In the genomic region with DNA sequence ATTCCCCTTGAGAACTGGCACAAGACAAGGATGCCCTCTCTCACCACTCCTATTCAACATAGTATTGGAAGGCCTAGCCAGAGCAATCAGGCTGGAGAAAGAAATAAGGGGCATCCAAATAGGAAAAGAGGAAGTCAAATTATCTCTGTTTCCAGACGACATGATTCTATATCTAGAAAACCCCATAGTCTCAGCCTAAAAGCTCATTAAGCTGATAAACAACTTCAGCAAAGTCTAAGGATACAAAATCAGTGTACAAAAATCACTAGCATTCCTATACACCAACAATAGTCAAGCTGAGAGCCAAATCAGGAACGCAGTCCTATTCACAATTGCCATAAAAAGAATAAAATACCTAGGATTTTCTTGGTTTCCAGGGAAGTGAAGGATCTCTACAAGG, we compare ENCODE assay signal across 1 cellular context.
TF ChIP-seq lines count a peak whose summit lies in the region.

No MANE protein-coding gene starts in this region.

TF ChIP-seq in K562, 482 proteins besides CTCF, POLR2A, EP300 and RAD21 (continued from another document):
- TF ChIP-seq SMAD4 (CRISPR knock-in tag; conservative IDR thresholded peaks at IDR 0.05) (peak; percentile 64), TAL1 (IDR thresholded peaks at IDR 0.05) (peak; percentile 80), HDAC2 (IDR thresholded peaks at IDR 0.05) (peak; percentile 99), CBFA2T2 (conservative IDR thresholded peaks at IDR 0.05) (peak; percentile 68), DPF2 (IDR thresholded peaks at IDR 0.05) (peak; percentile 63), PML (IDR thresholded peaks at IDR 0.05; ENCODE audit: low read length) (peak; percentile 45; the same call in 1 of the 2 replicates), CCNT2 (IDR thresholded peaks at IDR 0.05; ENCODE audit: borderline replicate concordance, extremely low read depth, insufficient read length, low read depth, low read length) (peak; percentile 26), MEF2D (tag; conservative IDR thresholded peaks at IDR 0.05; ENCODE audit: low read depth) (0 out of 2 replicates have a peak, but pooled peaks have one; percentile 42), SMARCC2 (IDR thresholded peaks at IDR 0.05; ENCODE audit: low read depth) (peak; percentile 72; the same call in 1 of the 2 replicates)
- TF ChIP-seq, protein P1, sequence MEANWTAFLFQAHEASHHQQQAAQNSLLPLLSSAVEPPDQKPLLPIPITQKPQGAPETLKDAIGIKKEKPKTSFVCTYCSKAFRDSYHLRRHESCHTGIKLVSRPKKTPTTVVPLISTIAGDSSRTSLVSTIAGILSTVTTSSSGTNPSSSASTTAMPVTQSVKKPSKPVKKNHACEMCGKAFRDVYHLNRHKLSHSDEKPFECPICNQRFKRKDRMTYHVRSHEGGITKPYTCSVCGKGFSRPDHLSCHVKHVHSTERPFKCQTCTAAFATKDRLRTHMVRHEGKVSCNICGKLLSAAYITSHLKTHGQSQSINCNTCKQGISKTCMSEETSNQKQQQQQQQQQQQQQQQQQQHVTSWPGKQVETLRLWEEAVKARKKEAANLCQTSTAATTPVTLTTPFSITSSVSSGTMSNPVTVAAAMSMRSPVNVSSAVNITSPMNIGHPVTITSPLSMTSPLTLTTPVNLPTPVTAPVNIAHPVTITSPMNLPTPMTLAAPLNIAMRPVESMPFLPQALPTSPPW (CRISPR knock-in tag; IDR thresholded peaks at IDR 0.05) = peak; percentile 42
- TF ChIP-seq, protein P2, sequence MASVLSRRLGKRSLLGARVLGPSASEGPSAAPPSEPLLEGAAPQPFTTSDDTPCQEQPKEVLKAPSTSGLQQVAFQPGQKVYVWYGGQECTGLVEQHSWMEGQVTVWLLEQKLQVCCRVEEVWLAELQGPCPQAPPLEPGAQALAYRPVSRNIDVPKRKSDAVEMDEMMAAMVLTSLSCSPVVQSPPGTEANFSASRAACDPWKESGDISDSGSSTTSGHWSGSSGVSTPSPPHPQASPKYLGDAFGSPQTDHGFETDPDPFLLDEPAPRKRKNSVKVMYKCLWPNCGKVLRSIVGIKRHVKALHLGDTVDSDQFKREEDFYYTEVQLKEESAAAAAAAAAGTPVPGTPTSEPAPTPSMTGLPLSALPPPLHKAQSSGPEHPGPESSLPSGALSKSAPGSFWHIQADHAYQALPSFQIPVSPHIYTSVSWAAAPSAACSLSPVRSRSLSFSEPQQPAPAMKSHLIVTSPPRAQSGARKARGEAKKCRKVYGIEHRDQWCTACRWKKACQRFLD (CRISPR knock-in tag; IDR thresholded peaks at IDR 0.05) = peak; percentile 21; the same call in 1 of the 2 replicates
- TF ChIP-seq, protein P3, sequence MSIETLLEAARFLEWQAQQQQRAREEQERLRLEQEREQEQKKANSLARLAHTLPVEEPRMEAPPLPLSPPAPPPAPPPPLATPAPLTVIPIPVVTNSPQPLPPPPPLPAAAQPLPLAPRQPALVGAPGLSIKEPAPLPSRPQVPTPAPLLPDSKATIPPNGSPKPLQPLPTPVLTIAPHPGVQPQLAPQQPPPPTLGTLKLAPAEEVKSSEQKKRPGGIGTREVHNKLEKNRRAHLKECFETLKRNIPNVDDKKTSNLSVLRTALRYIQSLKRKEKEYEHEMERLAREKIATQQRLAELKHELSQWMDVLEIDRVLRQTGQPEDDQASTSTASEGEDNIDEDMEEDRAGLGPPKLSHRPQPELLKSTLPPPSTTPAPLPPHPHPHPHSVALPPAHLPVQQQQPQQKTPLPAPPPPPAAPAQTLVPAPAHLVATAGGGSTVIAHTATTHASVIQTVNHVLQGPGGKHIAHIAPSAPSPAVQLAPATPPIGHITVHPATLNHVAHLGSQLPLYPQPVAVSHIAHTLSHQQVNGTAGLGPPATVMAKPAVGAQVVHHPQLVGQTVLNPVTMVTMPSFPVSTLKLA (conservative IDR thresholded peaks at IDR 0.05) = peak in 1 of 2 experiments; percentile 51; a peak in 2 of 4 replicates
